ENCODE assay signal across 16 cellular contexts in the genomic region with DNA sequence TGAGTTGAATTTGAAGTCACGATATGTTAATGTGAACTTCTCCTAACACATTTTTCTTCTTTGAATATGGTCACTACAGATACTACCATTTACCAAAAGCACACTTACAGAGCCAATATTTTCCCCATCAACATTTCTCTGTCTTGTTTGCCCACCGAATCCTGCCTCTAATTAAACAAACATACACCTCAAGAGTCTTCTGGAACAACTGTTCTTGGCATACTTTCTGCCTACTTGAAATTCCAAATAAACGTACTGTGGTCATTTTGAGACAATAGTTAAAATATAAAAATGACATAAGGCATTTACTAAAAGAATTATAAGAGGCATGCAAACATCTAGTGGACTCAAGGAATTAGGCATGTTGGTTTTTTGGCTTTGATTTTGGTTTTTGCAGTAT.
A peak's percentile ranks its signal among the peaks of the same experiment; 100 is the strongest.
DNase-seq lines count a peak whose midpoint lies in the region; ATAC-seq and TF ChIP-seq lines count a peak whose summit lies in the region.
"Had no signal": no experiment of that assay in that cellular context is flagged by ENCODE, and none has a peak within 500 bp of the region (broad histone marks: within the 10 kb centered on the region; RNA-seq: fewer than 3 reads in every experiment).

No MANE protein-coding gene starts in this region.

- TF ChIP-seq CTCF in left lung (IDR thresholded peaks at IDR 0.05) (no peak), MM.1S (IDR thresholded peaks at IDR 0.05; ENCODE audit: low read length) (no peak)

- no peaks in the 10 kb centered on the region for H3K9me2 ChIP-seq in MM.1S (replicated peaks; ENCODE audit: insufficient read depth, low read length)

- H3K36me3 ChIP-seq in adipocyte (ENCODE audit: control insufficient read depth, insufficient read depth, low read length, severe bottlenecking) (peaks cover 5% of the 10 kb centered on the region), left lung (no peaks in the 10 kb centered on the region), MM.1S (replicated peaks; ENCODE audit: insufficient read depth, low read length) (no peaks in the 10 kb centered on the region)

- 0 out of 2 replicates have a peak, but pooled peaks cover 4% of the 10 kb centered on the region for H3F3A ChIP-seq in MM.1S (ENCODE audit: insufficient read depth, low read length)

- peak; percentile 11 for DNase-seq in GM04503 (ENCODE audit: low read depth)
- peak; percentile 6 for DNase-seq in adipocyte (ENCODE audit: low read depth)
- DNase-seq in left lung: no peak
- DNase-seq in NOMO-1 (lab: John Stamatoyannopoulos, UW; ENCODE audit: unreplicated experiment in 2 of 2): no peak
- DNase-seq in MM.1S: no peak
- no peak for DNase-seq in KG1 (lab: John Stamatoyannopoulos, UW)
- DNase-seq: AML-193; Caco-2; CD8-positive, alpha-beta memory T cell; DND-41; GF-D8; GM23248; H9 had no signal

- H3K79me2 ChIP-seq in MM.1S (ENCODE audit: low read length): no peaks in the 10 kb centered on the region

- H3K4me2 ChIP-seq in MM.1S (ENCODE audit: low read depth, low read length): no peak overlapping the region
- H3K4me2 ChIP-seq: A549, BLaER1 had no signal

- H3K4me1 ChIP-seq in adipocyte (ENCODE audit: control insufficient read depth, insufficient read depth, low read length) (no peaks in the 10 kb centered on the region), left lung (no peaks in the 10 kb centered on the region), MM.1S (ENCODE audit: low read length) (peaks cover 5% of the 10 kb centered on the region)
- H3K4me1 ChIP-seq: A549, BLaER1, Caco-2 had no signal

- no peaks in the 10 kb centered on the region for H3K27me3 ChIP-seq in adipocyte (replicated peaks; ENCODE audit: control insufficient read depth, insufficient read depth, low read length)
- H3K27me3 ChIP-seq in left lung: no peaks in the 10 kb centered on the region
- H3K27me3 ChIP-seq in MM.1S (replicated peaks; ENCODE audit: insufficient read depth, low read length): no peaks in the 10 kb centered on the region
- H3K27me3 ChIP-seq: BLaER1 had no signal

- H3K9me3 ChIP-seq in adipocyte (ENCODE audit: control insufficient read depth, low read length): no peaks in the 10 kb centered on the region
- no peaks in the 10 kb centered on the region for H3K9me3 ChIP-seq in left lung
- no peaks in the 10 kb centered on the region for H3K9me3 ChIP-seq in MM.1S (replicated peaks; ENCODE audit: insufficient read depth, low read length)
- H3K9me3 ChIP-seq: A549, BLaER1, Caco-2 had no signal

- ATAC-seq in left lung: peak; percentile 41
- ATAC-seq: A549, HepG2 had no signal

- H3K9ac ChIP-seq in adipocyte (ENCODE audit: low read length) (no peak overlapping the region), MM.1S (ENCODE audit: low read length) (no peak overlapping the region)
- H3K9ac ChIP-seq: BLaER1, GM23248 had no signal

- H4K20me1 ChIP-seq in MM.1S (ENCODE audit: insufficient read depth, low read length): no peaks in the 10 kb centered on the region
- H4K20me1 ChIP-seq: BLaER1 had no signal

- H3K27ac ChIP-seq in left lung: no peak overlapping the region
- H3K27ac ChIP-seq in MM.1S (ENCODE audit: low read length): no peak overlapping the region
- H3K27ac ChIP-seq: A549, BLaER1, GM23248 had no signal

- H3K4me3 ChIP-seq in adipocyte (ENCODE audit: low read length) (no peak overlapping the region), left lung (no peak overlapping the region), MM.1S (ENCODE audit: low read length) (no peak overlapping the region)
- H3K4me3 ChIP-seq: A549, BLaER1, GM23248 had no signal

- H2AFZ ChIP-seq in MM.1S (ENCODE audit: low read length): no peak overlapping the region
- H2AFZ ChIP-seq: GM23248 had no signal

- intact Hi-C loops in left lung (cut with DNase I): no loop called here

Comparison
In these comparisons a context has a peak if more than half of its experiments do, and no peak if none do; other contexts are left out.
1. DNase-seq: peak in GM04503 (single experiment) and adipocyte (single experiment); none in left lung (0 of 2), NOMO-1 (0 of 2), MM.1S (single experiment) and KG1 (single experiment).